12 cellular contexts compared by ENCODE assay signal in genomic region chr14:22520786-22521185, GRCh38.
DNase-seq lines count a peak whose midpoint lies in the region; ATAC-seq, FAIRE-seq and TF ChIP-seq lines count a peak whose summit lies in the region.
"Had no signal": no experiment of that assay in that cellular context is flagged by ENCODE, and none has a peak within 500 bp of the region (broad histone marks: within the 10 kb centered on the region; RNA-seq: fewer than 3 reads in every experiment).

No MANE protein-coding gene starts in this region.

- peak overlapping the region; percentile 83 for H3K4me3 Mint-ChIP-seq in activated CD4-positive, alpha-beta memory T cell treated with anti-CD3 and anti-CD28 coated beads for 36 hours
- H3K4me3 Mint-ChIP-seq: CD14-positive monocyte had no signal

- ATAC-seq in heart left ventricle (no peak), HG03095 (IDR thresholded peaks at IDR 0.05; ENCODE audit: unreplicated experiment) (no peak)

- no peaks in the 10 kb centered on the region for H3K9me3 ChIP-seq in left ventricle myocardium inferior (replicated peaks)
- no peaks in the 10 kb centered on the region for H3K9me3 ChIP-seq in heart left ventricle
- H3K9me3 ChIP-seq in kidney (ENCODE audit: control insufficient read depth in 1 of 2, low read length in 2 of 2) = no peaks in the 10 kb centered on the region

- H3K9ac ChIP-seq in kidney (ENCODE audit: low read length in 2 of 2) = no peak overlapping the region

- POLR2A ChIA-PET in activated CD4-positive, alpha-beta memory T cell treated with anti-CD3 and anti-CD28 coated beads for 36 hours (lab: Charles Lee) = interaction anchor here (0.6 to 26.6 kb wide), 8 partner anchors 9 to 399 kb away, joined by 3 to 639 read pairs (median 12); no protein-coding TSS in a partner anchor

- no peak for TF ChIP-seq POLR2A in heart left ventricle (IDR thresholded peaks at IDR 0.05)

- DNase-seq in left ventricle myocardium inferior (no peak), heart left ventricle (no peak), kidney (no peak), NCI-H446 (lab: John Stamatoyannopoulos, UW) (no peak), dedifferentiated amniotic fluid mesenchymal stem cell (ENCODE audit: extremely low spot score) (no peak), NCI-H2081 treated with DMSO at 0.1 percent for 48 hours (lab: John Stamatoyannopoulos, UW) (no peak)
- DNase-seq in activated CD4-positive, alpha-beta memory T cell treated with anti-CD3 and anti-CD28 coated beads for 36 hours = no peak
- DNase-seq: cerebellar nuclear complex had no signal

- H3K27me3 Mint-ChIP-seq in activated CD4-positive, alpha-beta memory T cell treated with anti-CD3 and anti-CD28 coated beads for 36 hours = no peaks in the 10 kb centered on the region

- H3K27ac ChIP-seq in left ventricle myocardium inferior (replicated peaks) (peak overlapping the region; percentile 18), heart left ventricle (peak overlapping the region in 3 of 12 donors; percentile 5 to 77 (median 22)), kidney (ENCODE audit: low read depth in 2 of 2, low read length in 2 of 2) (peak overlapping the region; percentile 60 to 75)
- H3K27ac ChIP-seq: SK-N-MC had no signal

- TF ChIP-seq CTCF in left ventricle myocardium inferior (IDR thresholded peaks at IDR 0.05; ENCODE audit: borderline replicate concordance) (no peak), heart left ventricle (IDR thresholded peaks at IDR 0.05) (no peak), kidney (IDR thresholded peaks at IDR 0.05; ENCODE audit: borderline replicate concordance, extremely low read depth, insufficient read depth) (no peak)

- peaks cover 89% of the 10 kb centered on the region for H3K4me1 Mint-ChIP-seq in activated CD4-positive, alpha-beta memory T cell treated with anti-CD3 and anti-CD28 coated beads for 36 hours (ENCODE audit: low read depth)

- H3K36me3 ChIP-seq in left ventricle myocardium inferior (no peaks in the 10 kb centered on the region), heart left ventricle (no peaks in the 10 kb centered on the region), kidney (ENCODE audit: control insufficient read depth in 1 of 2, insufficient read depth in 2 of 2, low read length in 2 of 2) (no peaks in the 10 kb centered on the region)

- peak overlapping the region; percentile 99 for H3K27ac Mint-ChIP-seq in activated CD4-positive, alpha-beta memory T cell treated with anti-CD3 and anti-CD28 coated beads for 36 hours

- CTCF ChIA-PET in activated CD4-positive, alpha-beta memory T cell treated with anti-CD3 and anti-CD28 coated beads for 36 hours (lab: Charles Lee) = interaction anchor here (1.2 to 2.2 kb wide), 3 partner anchors 11 to 49 kb away, joined by 3 to 7 read pairs (median 4); no protein-coding TSS in a partner anchor

- no peak overlapping the region for H3K4me3 ChIP-seq in left ventricle myocardium inferior
- peak overlapping the region in 1 of 12 donors; percentile 33 for H3K4me3 ChIP-seq in heart left ventricle
- H3K4me3 ChIP-seq in kidney (ENCODE audit: low read length in 2 of 2) = no peak overlapping the region
- H3K4me3 ChIP-seq: SK-N-MC had no signal

- peaks cover 25% of the 10 kb centered on the region for H3K4me1 ChIP-seq in left ventricle myocardium inferior
- H3K4me1 ChIP-seq in heart left ventricle = peaks cover 0 to 35% (median 3%) of the 10 kb centered on the region in 12 donors
- H3K4me1 ChIP-seq in kidney (ENCODE audit: control insufficient read depth in 1 of 2, insufficient read depth in 1 of 2, low read depth in 1 of 2, low read length in 2 of 2) = peaks cover 18 to 40% of the 10 kb centered on the region in 2 donors

- WGBS in heart left ventricle, 4 donors = 73 to 81% (median 76%) methylated on average over 5 of the region's 5 CpGs

- H3K9me3 Mint-ChIP-seq in activated CD4-positive, alpha-beta memory T cell treated with anti-CD3 and anti-CD28 coated beads for 36 hours = no peaks in the 10 kb centered on the region
- H3K9me3 Mint-ChIP-seq: CD14-positive monocyte had no signal

- H3K27me3 ChIP-seq in left ventricle myocardium inferior (ENCODE audit: low read depth) (no peaks in the 10 kb centered on the region), heart left ventricle (no peaks in the 10 kb centered on the region)

- peaks cover 98% of the 10 kb centered on the region for H3K36me3 Mint-ChIP-seq in activated CD4-positive, alpha-beta memory T cell treated with anti-CD3 and anti-CD28 coated beads for 36 hours
- H3K36me3 Mint-ChIP-seq: CD14-positive monocyte had no signal

- FAIRE-seq in kidney (lab: Jason Lieb, UNC) = no peak
- FAIRE-seq: H54 had no signal

- intact Hi-C loops in left ventricle myocardium inferior (cut with micrococcal nuclease) = no loop called here
- intact Hi-C loops in heart left ventricle (cut with DNase I) = no loop called here
- intact Hi-C loops in activated CD4-positive, alpha-beta memory T cell treated with anti-CD3 and anti-CD28 coated beads for 36 hours (cut with micrococcal nuclease) = loop anchor here (1.0 kb wide), 1 partner anchor 16 kb away; no protein-coding TSS in a partner anchor
- intact Hi-C loops in kidney (cut with DNase I) = no loop called here
